Comparison of ENCODE assay signal across 8 cellular contexts in the genomic region with DNA sequence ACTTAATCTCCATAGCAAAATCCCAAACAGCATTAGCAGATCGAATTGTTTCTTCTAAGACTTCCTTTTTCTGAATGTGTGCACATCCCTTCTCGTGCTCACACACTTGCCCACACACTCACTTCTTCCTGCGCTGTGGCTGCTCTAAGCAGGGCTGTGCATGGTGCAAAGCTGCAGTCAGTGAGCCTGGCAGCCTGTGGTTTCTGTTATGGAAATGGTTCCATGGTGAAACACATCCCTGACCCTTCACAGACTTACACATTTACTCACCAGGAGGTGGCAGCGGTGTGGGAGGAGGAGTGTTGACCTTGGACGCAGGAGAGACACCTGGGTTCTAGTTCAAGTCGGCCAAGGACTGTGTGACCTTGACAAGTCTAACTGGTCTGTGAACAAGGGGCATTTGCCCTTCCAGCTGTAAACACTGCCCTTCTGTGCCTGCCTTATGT. TPM values are rescaled to one million over a fixed set of nuclear protein-coding genes. Genes with fewer than 3 reads are reported as not detected.
DNase-seq lines count a peak whose midpoint lies in the region; ATAC-seq and TF ChIP-seq lines count a peak whose summit lies in the region.

No MANE protein-coding gene starts in this region.

- no peak for TF ChIP-seq POLR2A in erythroblast (IDR thresholded peaks at IDR 0.05; ENCODE audit: low read length)

- H3K36me3 Mint-ChIP-seq in CD8-positive, alpha-beta memory T cell = no peaks in the 10 kb centered on the region

- no peaks in the 10 kb centered on the region for H3K27me3 ChIP-seq in CD8-positive, alpha-beta memory T cell (ENCODE audit: insufficient read depth, low read length, poor library complexity, severe bottlenecking)

- H3K4me3 Mint-ChIP-seq in CD8-positive, alpha-beta memory T cell = peak overlapping the region in 3 of 7 donors; percentile 4 to 46 (median 15)

- no peaks in the 10 kb centered on the region for H3K36me3 ChIP-seq in CD8-positive, alpha-beta memory T cell (ENCODE audit: insufficient read depth, low read length)

- H3K4me3 ChIP-seq in CD8-positive, alpha-beta memory T cell (ENCODE audit: low read length) = no peak overlapping the region

- POLR2A ChIA-PET in CD8-positive, alpha-beta memory T cell (lab: Charles Lee) = no interaction called here

- H3K4me1 Mint-ChIP-seq in CD8-positive, alpha-beta memory T cell = peaks cover 50 to 64% (median 55%) of the 10 kb centered on the region in 3 donors

- peaks cover 59% of the 10 kb centered on the region for H3K4me1 ChIP-seq in CD8-positive, alpha-beta memory T cell (ENCODE audit: insufficient read depth, low read length)

- no peaks in the 10 kb centered on the region for H3K27me3 Mint-ChIP-seq in CD8-positive, alpha-beta memory T cell

- no peak overlapping the region for H3K27ac ChIP-seq in CD8-positive, alpha-beta memory T cell (ENCODE audit: low read depth, low read length)

- ATAC-seq in GM21717 (IDR thresholded peaks at IDR 0.05; ENCODE audit: unreplicated experiment) (peak; percentile 32), HG03521 (IDR thresholded peaks at IDR 0.05; ENCODE audit: unreplicated experiment) (no peak)

- DNase-seq in CD8-positive, alpha-beta memory T cell = no peak
- DNase-seq in RPMI8226 (peak; percentile 37), erythroblast (lab: John Stamatoyannopoulos, UW) (peak; percentile 46 to 56), renal cortical epithelial cell (ENCODE audit: low read depth) (peak; percentile 70), ureter (ENCODE audit: low spot score) (no peak)
- no peak for DNase-seq in NK-92 treated with Interleukin-12 subunit alpha and Interleukin-12 subunit beta, amount 100 ng/mL, for 24 hours (lab: John Stamatoyannopoulos, UW)

- H3K9me3 Mint-ChIP-seq in CD8-positive, alpha-beta memory T cell = no peaks in the 10 kb centered on the region

- peak overlapping the region in 5 of 8 donors; percentile 4 to 83 (median 52) for H3K27ac Mint-ChIP-seq in CD8-positive, alpha-beta memory T cell

- CTCF ChIA-PET in CD8-positive, alpha-beta memory T cell (lab: Charles Lee) = no interaction called here

- no peaks in the 10 kb centered on the region for H3K9me3 ChIP-seq in CD8-positive, alpha-beta memory T cell (ENCODE audit: low read length)

RNA-seq across cellular contexts. Expression of a gene that starts 24.9 kb away (rescaled TPM):
- 1 to 10 TPM; 4.9 to 6.2 TPM for total RNA-seq in CD8-positive, alpha-beta memory T cell
- polyA plus RNA-seq in CD8-positive, alpha-beta memory T cell = 4.9 TPM
- total RNA-seq in renal cortical epithelial cell = 11.6 and 19.4 TPM in 2 replicates
- 27.7 TPM for total RNA-seq in ureter

Comparison
In these comparisons a context has a peak if more than half of its experiments do, and no peak if none do; other contexts are left out.
1. DNase-seq: peak in RPMI8226 (single experiment), erythroblast (2 of 2) and renal cortical epithelial cell (single experiment); none in CD8-positive, alpha-beta memory T cell (0 of 5), NK-92 treated with Interleukin-12 subunit alpha and Interleukin-12 subunit beta, amount 100 ng/mL, for 24 hours (single experiment) and ureter (single experiment).